8 cellular contexts compared by ENCODE assay signal in the genomic region with DNA sequence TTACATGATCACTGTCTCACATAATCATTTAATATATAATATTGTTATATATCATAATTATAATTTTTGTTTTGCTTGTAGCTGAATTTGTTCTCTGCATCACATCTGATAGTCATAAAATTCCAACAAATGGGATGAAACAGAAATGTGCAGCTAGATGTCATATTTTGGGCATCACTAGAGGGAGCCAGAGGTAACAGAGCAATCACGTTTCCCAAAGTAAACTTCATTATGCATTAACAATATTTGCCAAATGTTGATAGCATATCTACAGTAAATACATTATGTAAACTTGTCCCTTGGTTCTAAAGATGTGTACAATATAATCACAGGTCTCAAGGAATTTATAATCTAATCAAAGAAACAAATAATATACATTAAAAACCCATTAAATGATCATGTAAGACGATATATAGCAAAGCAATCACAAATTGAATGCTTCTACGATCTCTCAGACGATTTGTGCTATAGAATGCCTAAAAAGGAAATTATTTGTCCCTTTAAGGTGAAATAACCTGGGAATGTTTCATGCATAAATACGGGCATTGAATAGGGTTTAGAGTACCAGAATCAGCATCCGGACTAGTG.
A peak's percentile ranks its signal among the peaks of the same experiment; 100 is the strongest.
DNase-seq lines count a peak whose midpoint lies in the region; ATAC-seq and TF ChIP-seq lines count a peak whose summit lies in the region.

No MANE protein-coding gene starts in this region.

- no peak overlapping the region for H3K4me2 ChIP-seq in PC-9

- H2AFZ ChIP-seq in PC-9: no peak overlapping the region

- no peaks in the 10 kb centered on the region for H3K79me2 ChIP-seq in PC-9 (ENCODE audit: low read depth)

- no peaks in the 10 kb centered on the region for H3K36me3 ChIP-seq in cardiac muscle cell
- H3K36me3 ChIP-seq in PC-9 (ENCODE audit: low read depth): no peaks in the 10 kb centered on the region
- no peaks in the 10 kb centered on the region for H3K36me3 ChIP-seq in thyroid gland

- no peak for TF ChIP-seq POLR2A in thyroid gland (IDR thresholded peaks at IDR 0.05)

- no peak overlapping the region for H3K4me3 ChIP-seq in cardiac muscle cell
- no peak overlapping the region for H3K4me3 ChIP-seq in PC-9
- no peak overlapping the region for H3K4me3 ChIP-seq in fibroblast of the aortic adventitia (ENCODE audit: low read depth, low read length)
- H3K4me3 ChIP-seq in thyroid gland (replicated peaks in 1 of 3): no peak overlapping the region

- intact Hi-C loops in Right ventricle myocardium superior (cut with DNase I) (no loop called here), PC-9 (cut with micrococcal nuclease; ENCODE audit: unreplicated experiment) (no loop called here), thyroid gland (cut with DNase I) (loop anchor here (10.0 kb wide), 1 partner anchor 962 kb away; no protein-coding TSS in a partner anchor)

- no peaks in the 10 kb centered on the region for H3K9me3 ChIP-seq in cardiac muscle cell (ENCODE audit: low read depth)
- no peaks in the 10 kb centered on the region for H3K9me3 ChIP-seq in PC-9 (ENCODE audit: insufficient read depth, low read depth)
- no peaks in the 10 kb centered on the region for H3K9me3 ChIP-seq in thyroid gland

- H3K9me2 ChIP-seq in PC-9 (ENCODE audit: insufficient read depth): no peaks in the 10 kb centered on the region

- no peak for ATAC-seq in Right ventricle myocardium superior (ENCODE audit: poor library complexity)
- no peak for ATAC-seq in GM18498 (IDR thresholded peaks at IDR 0.05; ENCODE audit: unreplicated experiment)
- no peak for ATAC-seq in GM21360 (IDR thresholded peaks at IDR 0.05; ENCODE audit: unreplicated experiment)

- no peaks in the 10 kb centered on the region for H4K20me1 ChIP-seq in PC-9 (ENCODE audit: insufficient read depth)

- POLR2A ChIA-PET in PC-9 (lab: Charles Lee; ENCODE audit: unreplicated experiment): no interaction called here

- no peaks in the 10 kb centered on the region for H3F3A ChIP-seq in PC-9 (ENCODE audit: insufficient read depth, low read depth)

- DNase-seq in cardiac muscle cell (ENCODE audit: low read depth in 1 of 2, low spot score in 1 of 2): peak; percentile 27 to 34
- no peak for DNase-seq in Right ventricle myocardium superior
- DNase-seq in PC-9: no peak
- peak; percentile 65 for DNase-seq in fibroblast of the aortic adventitia (ENCODE audit: low read depth)
- DNase-seq in thyroid gland: no peak
- no peak for DNase-seq in stimulated activated CD8-positive, alpha-beta memory T cell treated with anti-CD3 and anti-CD28 coated beads, Interleukin-4, amount 100 ng/mL, for 48 hours

- TF ChIP-seq CTCF in cardiac muscle cell (IDR thresholded peaks at IDR 0.05; ENCODE audit: low read depth, low read length): peak; percentile 72
- TF ChIP-seq CTCF in PC-9 (conservative IDR thresholded peaks at IDR 0.05): peak; percentile 66
- TF ChIP-seq CTCF in fibroblast of the aortic adventitia (IDR thresholded peaks at IDR 0.05; ENCODE audit: insufficient read depth, low read length): peak; percentile 89
- TF ChIP-seq CTCF in thyroid gland (IDR thresholded peaks at IDR 0.05): peak; percentile 8 to 71 (median 32)

- no peaks in the 10 kb centered on the region for H3K4me1 ChIP-seq in cardiac muscle cell (ENCODE audit: low read depth)
- no peaks in the 10 kb centered on the region for H3K4me1 ChIP-seq in PC-9 (replicated peaks; ENCODE audit: insufficient read depth)
- H3K4me1 ChIP-seq in thyroid gland: no peaks in the 10 kb centered on the region

- BruUV-seq in PC-9 (replicated peaks; lab: Mats Ljungman, UMichigan): no TSS peak

- peaks cover 24% of the 10 kb centered on the region for H3K27me3 ChIP-seq in cardiac muscle cell
- no peaks in the 10 kb centered on the region for H3K27me3 ChIP-seq in PC-9 (ENCODE audit: insufficient read depth, low read depth)
- no peaks in the 10 kb centered on the region for H3K27me3 ChIP-seq in thyroid gland

- CTCF ChIA-PET in PC-9 (lab: Charles Lee): no interaction called here

- 59 to 61% methylated on average over 6 of the region's 6 CpGs for WGBS in thyroid gland, 2 donors

- H3K27ac ChIP-seq in cardiac muscle cell (no peak overlapping the region), PC-9 (no peak overlapping the region), thyroid gland (no peak overlapping the region)

Comparison
In these comparisons a context has a peak if more than half of its experiments do, and no peak if none do; other contexts are left out.
1. DNase-seq: peak in cardiac muscle cell (2 of 2) and fibroblast of the aortic adventitia (single experiment); none in Right ventricle myocardium superior (single experiment), PC-9 (0 of 2), thyroid gland (0 of 2) and stimulated activated CD8-positive, alpha-beta memory T cell treated with anti-CD3 and anti-CD28 coated beads, Interleukin-4, amount 100 ng/mL, for 48 hours (single experiment).
2. CTCF ChIP-seq: peak in every context shown above with its lines; median percentile 89 in fibroblast of the aortic adventitia; 72 in cardiac muscle cell; 66 in PC-9; 32 in thyroid gland.